ENCODE assay signal across 18 cellular contexts in the genomic region with DNA sequence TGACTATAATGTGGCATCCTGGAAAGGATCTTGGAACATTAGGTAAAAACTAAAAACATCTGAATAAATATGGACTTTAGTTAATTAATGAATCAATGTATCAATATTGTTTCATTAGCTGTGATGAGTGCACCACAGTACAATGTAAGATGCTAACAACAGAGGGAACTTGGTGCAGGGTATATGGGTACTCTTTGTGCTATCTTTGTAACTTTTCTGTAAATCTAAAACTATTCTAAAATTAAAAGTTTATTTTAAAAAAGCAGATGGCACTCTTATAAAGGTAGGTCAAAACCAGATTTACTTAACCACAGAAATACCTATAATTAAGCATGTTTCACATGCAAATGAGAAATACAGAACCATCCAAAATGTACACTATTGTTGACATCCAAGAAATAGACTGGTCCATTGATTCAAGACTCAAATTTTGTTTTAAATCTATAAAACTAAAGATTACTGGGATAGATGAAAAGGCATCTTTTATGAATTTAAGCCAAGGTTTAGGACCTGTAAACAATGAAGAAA.
"Had no signal": no experiment of that assay in that cellular context is flagged by ENCODE, and none has a peak within 500 bp of the region (broad histone marks: within the 10 kb centered on the region; RNA-seq: fewer than 3 reads in every experiment).

No MANE protein-coding gene starts in this region.

- H3K9me3 ChIP-seq: suprapubic skin, vagina had no signal

- FAIRE-seq: astrocyte, bronchial epithelial cell had no signal

- H3K27me3 ChIP-seq: suprapubic skin, vagina had no signal

- H3K4me1 Mint-ChIP-seq: activated CD4-positive, alpha-beta T cell treated with anti-CD3 and anti-CD28 coated beads, Interleukin-2, amount 10 ng/mL, durations not matched to agents 24 days and 14 days; neural crest cell had no signal

- H3K27me3 Mint-ChIP-seq: activated CD4-positive, alpha-beta T cell treated with anti-CD3 and anti-CD28 coated beads, Interleukin-2, amount 10 ng/mL, durations not matched to agents 24 days and 14 days; activated T-cell treated with anti-CD3 and anti-CD28 coated beads, Interleukin-2, amount 50 U/mL, for 24 hours; effector memory CD8-positive, alpha-beta T cell; stimulated activated naive CD8-positive, alpha-beta T cell treated with anti-CD3 and anti-CD28 coated beads, Interleukin-15, Interleukin-2, amounts not matched to agents 100 ng/mL and 50 ng/mL, for 24 hours had no signal

- H3K27ac Mint-ChIP-seq: activated CD4-positive, alpha-beta T cell treated with anti-CD3 and anti-CD28 coated beads, Interleukin-2, amount 10 ng/mL, durations not matched to agents 24 days and 14 days; activated CD8-positive, alpha-beta T cell treated with anti-CD3 and anti-CD28 coated beads, Interleukin-2, amount 10 ng/mL, durations not matched to agents 7 days and 5 days; activated T-helper 2 cell treated with anti-CD3 and anti-CD28 coated beads, Interferon-gamma antibody, Interleukin-2, Interleukin-4, amounts not matched to agents 10 μg/mL and 5 μg/mL and 100 μg/mL, durations not matched to agents 14 hours and 24 hours and 36 hours; stimulated activated naive CD8-positive, alpha-beta T cell treated with anti-CD3 and anti-CD28 coated beads, Interleukin-15, Interleukin-2, amounts not matched to agents 100 ng/mL and 50 ng/mL, for 24 hours had no signal

- H3K4me1 ChIP-seq: suprapubic skin, vagina had no signal

- DNase-seq: activated CD4-positive, alpha-beta T cell treated with anti-CD3 and anti-CD28 coated beads, Interleukin-2, amount 10 ng/mL, durations not matched to agents 24 days and 14 days; activated CD8-positive, alpha-beta T cell treated with anti-CD3 and anti-CD28 coated beads, Interleukin-2, amount 10 ng/mL, durations not matched to agents 7 days and 5 days; activated naive CD4-positive, alpha-beta T cell treated with Interleukin-2 at 50 U/mL for 16 hours; activated T-cell treated with anti-CD3 and anti-CD28 coated beads, Interleukin-2, amount 50 U/mL, for 24 hours; effector memory CD8-positive, alpha-beta T cell; foreskin fibroblast; left ventricle myocardium superior; retina; T-helper 9 cell; trophoblast cell had no signal

- ATAC-seq: activated CD8-positive, alpha-beta T cell treated with anti-CD3 and anti-CD28 coated beads, Interleukin-2, amount 10 ng/mL, durations not matched to agents 7 days and 5 days; effector memory CD8-positive, alpha-beta T cell; left ventricle myocardium superior had no signal

- H3K4me3 ChIP-seq: suprapubic skin, vagina had no signal

- H3K27ac ChIP-seq: epithelial cell of prostate, suprapubic skin, vagina had no signal

- H3K9me3 Mint-ChIP-seq: activated CD4-positive, alpha-beta T cell treated with anti-CD3 and anti-CD28 coated beads, Interleukin-2, amount 10 ng/mL, durations not matched to agents 24 days and 14 days; activated T-cell treated with anti-CD3 and anti-CD28 coated beads, Interleukin-2, amount 50 U/mL, for 24 hours; activated T-helper 2 cell treated with anti-CD3 and anti-CD28 coated beads, Interferon-gamma antibody, Interleukin-2, Interleukin-4, amounts not matched to agents 10 μg/mL and 5 μg/mL and 100 μg/mL, durations not matched to agents 14 hours and 24 hours and 36 hours; effector memory CD8-positive, alpha-beta T cell; neural crest cell; stimulated activated naive CD8-positive, alpha-beta T cell treated with anti-CD3 and anti-CD28 coated beads, Interleukin-15, Interleukin-2, amounts not matched to agents 100 ng/mL and 50 ng/mL, for 24 hours had no signal

- H3K4me3 Mint-ChIP-seq: activated CD4-positive, alpha-beta T cell treated with anti-CD3 and anti-CD28 coated beads, Interleukin-2, amount 10 ng/mL, durations not matched to agents 24 days and 14 days; activated CD8-positive, alpha-beta T cell treated with anti-CD3 and anti-CD28 coated beads, Interleukin-2, amount 10 ng/mL, durations not matched to agents 7 days and 5 days; activated T-cell treated with anti-CD3 and anti-CD28 coated beads, Interleukin-2, amount 50 U/mL, for 24 hours; effector memory CD8-positive, alpha-beta T cell; neural crest cell; stimulated activated naive CD8-positive, alpha-beta T cell treated with anti-CD3 and anti-CD28 coated beads, Interleukin-15, Interleukin-2, amounts not matched to agents 100 ng/mL and 50 ng/mL, for 24 hours had no signal
